24 cellular contexts compared by ENCODE assay signal in genomic region chr19:30123611-30124010, GRCh38.
"Had no signal": no experiment of that assay in that cellular context is flagged by ENCODE, and none has a peak within 500 bp of the region (broad histone marks: within the 10 kb centered on the region; RNA-seq: fewer than 3 reads in every experiment).

No MANE protein-coding gene starts in this region.

- H3K4me1 ChIP-seq: parathyroid adenoma, psoas muscle, right lobe of liver, sigmoid colon, suprapubic skin, testis, tibial artery, transverse colon, vagina had no signal

- H3K9me3 ChIP-seq: ovary, psoas muscle, right lobe of liver, sigmoid colon, suprapubic skin, testis, tibial artery, transverse colon, vagina had no signal

- FAIRE-seq: small intestine had no signal

- DNase-seq: naive thymus-derived CD4-positive, alpha-beta T cell; natural killer cell; occipital lobe; ovary; psoas muscle; right cardiac atrium; right lobe of liver; sigmoid colon; small intestine; stimulated activated CD4-positive, alpha-beta T cell treated with anti-CD3 and anti-CD28 coated beads, Interleukin-12 subunit alpha, Interleukin-12 subunit beta, amount 100 ng/mL, for 4 hours; stimulated activated CD4-positive, alpha-beta T cell treated with anti-CD3 and anti-CD28 coated beads, Interleukin-1b, Interleukin-23, amount 100 ng/mL, for 48 hours; stimulated activated CD4-positive, alpha-beta T cell treated with anti-CD3 and anti-CD28 coated beads, Interleukin-4, amount 100 ng/mL, for 1 hour; stimulated activated CD4-positive, alpha-beta T cell treated with anti-CD3 and anti-CD28 coated beads, Interleukin-4, amount 100 ng/mL, for 4 hours; stimulated activated CD8-positive, alpha-beta memory T cell treated with anti-CD3 and anti-CD28 coated beads, Interleukin-4, amount 100 ng/mL, for 48 hours; stimulated activated naive CD8-positive, alpha-beta T cell treated with anti-CD3 and anti-CD28 coated beads, Interleukin-15, amount 100 ng/mL, for 72 hours; stimulated activated naive CD8-positive, alpha-beta T cell treated with anti-CD3 and anti-CD28 coated beads, Interleukin-15, Interleukin-2, amounts not matched to agents 100 U/mL and 50 U/mL, for 24 hours; substantia nigra; testis; tibial artery; transverse colon had no signal

- H2AFZ ChIP-seq: parathyroid adenoma had no signal

- ATAC-seq: naive thymus-derived CD4-positive, alpha-beta T cell; natural killer cell; psoas muscle; right cardiac atrium; right lobe of liver; stimulated activated memory B cell treated with anti-CD40 and anti-IgM and Interleukin-4, amounts not matched to agents 10 μg/mL and 1 μg/mL and 100 μg/mL, for 72 hours; stimulated activated naive CD8-positive, alpha-beta T cell treated with anti-CD3 and anti-CD28 coated beads, Interleukin-15, amount 100 ng/mL, for 72 hours; stimulated activated naive CD8-positive, alpha-beta T cell treated with anti-CD3 and anti-CD28 coated beads, Interleukin-15, Interleukin-2, amounts not matched to agents 100 U/mL and 50 U/mL, for 24 hours had no signal

- H3K4me3 ChIP-seq: ovary, psoas muscle, right lobe of liver, sigmoid colon, suprapubic skin, testis, tibial artery, transverse colon, vagina had no signal

- H3K36me3 ChIP-seq: ovary, right lobe of liver, sigmoid colon, suprapubic skin, tibial artery, transverse colon, vagina had no signal

- H3K27me3 ChIP-seq: ovary, right lobe of liver, testis, transverse colon, vagina had no signal

- H3K9ac ChIP-seq: parathyroid adenoma had no signal

- H3K27ac ChIP-seq: ovary, parathyroid adenoma, psoas muscle, right lobe of liver, sigmoid colon, suprapubic skin, testis, tibial artery, transverse colon, vagina had no signal
